Comparison of ENCODE assay signal across 8 cellular contexts in genomic region chr1:33055210-33055991, GRCh38. TPM values are rescaled to one million over a fixed set of nuclear protein-coding genes. Genes with fewer than 3 reads are reported as not detected.
A peak's percentile ranks its signal among the peaks of the same experiment; 100 is the strongest.
DNase-seq lines count a peak whose midpoint lies in the region; ATAC-seq and TF ChIP-seq lines count a peak whose summit lies in the region.

No MANE protein-coding gene starts in this region.

- H3K27ac ChIP-seq in thyroid gland = peak overlapping the region in 1 of 3 donors; percentile 23

- intact Hi-C loops in thyroid gland (cut with DNase I) = loop anchor here (5.0 kb wide), 1 partner anchor 123 kb away; no protein-coding TSS in a partner anchor

- H3K4me1 ChIP-seq in thyroid gland = peaks cover 4 to 15% of the 10 kb centered on the region in 2 donors

- no peak overlapping the region for H3K4me3 ChIP-seq in thyroid gland (replicated peaks in 1 of 3)

- TF ChIP-seq POLR2A in thyroid gland (IDR thresholded peaks at IDR 0.05) (no peak), GM18505 (IDR thresholded peaks at IDR 0.05; ENCODE audit: borderline replicate concordance, extremely low read depth, insufficient read depth, insufficient read length) (no peak)

- ATAC-seq in esophagus mucosa (peak; percentile 82), GM18505 (IDR thresholded peaks at IDR 0.05; ENCODE audit: unreplicated experiment) (no peak)

- peak; percentile 95 for DNase-seq in Ammon's horn (ENCODE audit: low spot score)
- peak; percentile 32 for DNase-seq in GM19240 (ENCODE audit: insufficient read length, low spot score)
- peak; percentile 81 for DNase-seq in NCI-H460 (ENCODE audit: extremely low read depth, low read depth)
- peak; percentile 2 to 8 for DNase-seq in activated CD4-positive, alpha-beta T cell treated with anti-CD3 and anti-CD28 coated beads, Interleukin-2, amount 50 U/mL, for 24 hours (ENCODE audit: low read depth in 1 of 2, low spot score in 1 of 2)
- DNase-seq in middle frontal gyrus (ENCODE audit: extremely low spot score, low spot score) = peak; percentile 44
- DNase-seq in thyroid gland = peak; percentile 68 to 75

- TF ChIP-seq CTCF in thyroid gland (IDR thresholded peaks at IDR 0.05) = peak; percentile 40 to 89 (median 72)

- 43 to 44% methylated on average over 11 of the region's 11 CpGs for WGBS in thyroid gland, 2 donors

- H3K36me3 ChIP-seq in thyroid gland = no peaks in the 10 kb centered on the region

- H3K9me3 ChIP-seq in thyroid gland = no peaks in the 10 kb centered on the region

- H3K27me3 ChIP-seq in thyroid gland = no peaks in the 10 kb centered on the region

RNA-seq across cellular contexts. Expression of gene AK2, which starts 18.7 kb away (rescaled TPM):
- total RNA-seq in NCI-H460 (2014; rRNA removed; shearing (Covaris generic)) = 204 and 212 TPM in 2 replicates
- polyA plus RNA-seq in NCI-H460 (2014; cell fraction: nucleus; rRNA removed) = 210 and 308 TPM in 2 replicates
- total RNA-seq in esophagus mucosa (164 TPM), thyroid gland (100 to 1,000 TPM; 214 to 308 (median 256) TPM)

RNA-seq across cellular contexts. Expression of gene AZIN2, which starts 25.6 kb away (rescaled TPM):
- total RNA-seq in NCI-H460 (2014; rRNA removed; shearing (Covaris generic)) = 1.6 and 2.4 TPM in 2 replicates
- 1.4 and 4.0 TPM in 2 replicates for polyA plus RNA-seq in NCI-H460 (2014; cell fraction: nucleus; rRNA removed)
- total RNA-seq in esophagus mucosa (1.4 TPM), thyroid gland (10 to 100 TPM in 1 of 4 donors, 1 to 10 TPM in 3; 4.9 to 13.6 (median 5.3) TPM)

Comparison
In these comparisons a context has a peak if more than half of its experiments do, and no peak if none do; other contexts are left out.
1. DNase-seq: peak in every context shown above with its lines; median percentile 95 in Ammon's horn; 81 in NCI-H460; 72 in thyroid gland; 44 in middle frontal gyrus; 32 in GM19240; 5 in activated CD4-positive, alpha-beta T cell treated with anti-CD3 and anti-CD28 coated beads, Interleukin-2, amount 50 U/mL, for 24 hours.